Comparison of ENCODE assay signal across 1 cellular context in genomic region chr22:25777870-25778269, GRCh38.
TF ChIP-seq lines count a peak whose summit lies in the region.

No MANE protein-coding gene starts in this region.

TF ChIP-seq in GM23338, 12 proteins besides CTCF, POLR2A, EP300 and RAD21 (continued from another document):
- no peak for TF ChIP-seq ZNF462 (CRISPR knock-in tag; IDR thresholded peaks at IDR 0.05)
